Comparison of ENCODE assay signal across 11 cellular contexts in the genomic region with DNA sequence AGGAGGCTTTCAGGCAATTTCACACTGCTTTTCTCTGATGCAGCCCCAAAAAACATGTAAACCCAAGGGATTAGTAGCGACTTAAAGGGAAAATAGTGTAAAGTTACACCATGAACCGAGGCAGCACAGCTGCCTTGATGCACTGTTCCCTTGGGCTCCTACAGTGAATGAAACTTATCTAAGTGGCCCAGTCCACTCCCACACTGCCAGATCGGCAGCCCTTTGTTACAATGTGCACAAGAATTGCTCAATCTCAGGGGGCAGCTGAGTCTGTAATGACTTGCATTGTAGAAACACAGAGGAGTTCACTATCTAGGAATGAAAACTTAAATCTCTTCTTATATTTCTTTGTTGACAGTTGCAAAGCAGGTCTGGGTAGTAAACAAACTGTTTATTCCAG.
A peak's percentile ranks its signal among the peaks of the same experiment; 100 is the strongest.
DNase-seq lines count a peak whose midpoint lies in the region; ATAC-seq and TF ChIP-seq lines count a peak whose summit lies in the region.
"Had no signal": no experiment of that assay in that cellular context is flagged by ENCODE, and none has a peak within 500 bp of the region (broad histone marks: within the 10 kb centered on the region; RNA-seq: fewer than 3 reads in every experiment).

No MANE protein-coding gene starts in this region.

- H3K14ac ChIP-seq in H9 (ENCODE audit: insufficient read depth, low read length): no peak overlapping the region

- H2AK5ac ChIP-seq in H9 (ENCODE audit: insufficient read length, low read length): no peak overlapping the region

- peaks cover 6 to 15% (median 8%) of the 10 kb centered on the region in 3 experiments; a peak in 6 of 7 replicates for H3K36me3 Mint-ChIP-seq in H9 (ENCODE audit: insufficient read depth in 1 of 3, low read depth in 3 of 3)
- H3K36me3 Mint-ChIP-seq in effector memory CD8-positive, alpha-beta T cell (ENCODE audit: insufficient read depth): peaks cover 3% of the 10 kb centered on the region

- H3K27ac ChIP-seq in H9 (ENCODE audit: insufficient read length, low read depth, low read length) (no peak overlapping the region), PC-9 (peak overlapping the region; percentile 98), osteoblast (ENCODE audit: low read depth, low read length) (no peak overlapping the region)
- H3K27ac ChIP-seq: thyroid gland had no signal

- CTCF ChIA-PET in PC-9 (lab: Charles Lee): no interaction called here

- peaks cover 3% of the 10 kb centered on the region; the same call in 1 of the 2 replicates for H3K4me1 ChIP-seq in H9 (ENCODE audit: insufficient read depth, low read length)
- peaks cover 57% of the 10 kb centered on the region for H3K4me1 ChIP-seq in PC-9 (replicated peaks; ENCODE audit: insufficient read depth)
- peaks cover 31% of the 10 kb centered on the region for H3K4me1 ChIP-seq in osteoblast (ENCODE audit: insufficient read depth, low read length)

- H3K4me1 Mint-ChIP-seq in H9: peaks cover 55 to 56% of the 10 kb centered on the region in 2 experiments
- no peaks in the 10 kb centered on the region for H3K4me1 Mint-ChIP-seq in effector memory CD8-positive, alpha-beta T cell (ENCODE audit: low read depth in 2 of 2)

- H3K4me3 Mint-ChIP-seq in H9: no peak overlapping the region
- no peak overlapping the region for H3K4me3 Mint-ChIP-seq in effector memory CD8-positive, alpha-beta T cell
- H3K4me3 Mint-ChIP-seq: activated T-cell treated with anti-CD3 and anti-CD28 coated beads, Interleukin-2, amount 50 U/mL, for 72 hours had no signal

- H3K9me2 ChIP-seq in PC-9 (ENCODE audit: insufficient read depth): no peaks in the 10 kb centered on the region

- no peak overlapping the region for H3K4me3 ChIP-seq in PC-9
- no peak overlapping the region for H3K4me3 ChIP-seq in fibroblast of the aortic adventitia (ENCODE audit: low read depth, low read length)
- peak overlapping the region; percentile 8 for H3K4me3 ChIP-seq in osteoblast (ENCODE audit: insufficient read depth, low read length)
- H3K4me3 ChIP-seq: thyroid gland had no signal

- H4K8ac ChIP-seq in H9 (replicated peaks; ENCODE audit: insufficient read length, low read depth, low read length): no peak overlapping the region

- H3K4ac ChIP-seq in H9 (ENCODE audit: low read depth, low read length): no peak overlapping the region

- no peaks in the 10 kb centered on the region for H3K79me2 ChIP-seq in H9 (ENCODE audit: insufficient read depth, low read length)
- H3K79me2 ChIP-seq in PC-9 (ENCODE audit: low read depth): no peaks in the 10 kb centered on the region
- H3K79me2 ChIP-seq in osteoblast (ENCODE audit: insufficient read depth, low read length): no peaks in the 10 kb centered on the region

- H3K36me3 ChIP-seq in PC-9 (ENCODE audit: low read depth) (0 out of 2 replicates have a peak, but pooled peaks cover 4% of the 10 kb centered on the region), osteoblast (ENCODE audit: insufficient read depth, low read length) (no peaks in the 10 kb centered on the region)
- H3K36me3 ChIP-seq: thyroid gland had no signal

- H2BK12ac ChIP-seq in H9 (ENCODE audit: insufficient read length, low read depth, low read length): no peak overlapping the region

- BruUV-seq in PC-9 (replicated peaks; lab: Mats Ljungman, UMichigan): no TSS peak

- no peak overlapping the region for H3K4me2 ChIP-seq in H9 (ENCODE audit: insufficient read depth, insufficient read length, low read length)
- H3K4me2 ChIP-seq in PC-9: peak overlapping the region; percentile 78
- H3K4me2 ChIP-seq in osteoblast (ENCODE audit: insufficient read depth, low read length): peak overlapping the region; percentile 57

- H2BK5ac ChIP-seq in H9 (ENCODE audit: insufficient read length, low read length): no peak overlapping the region

- peaks cover 7 to 8% of the 10 kb centered on the region in 2 experiments; a peak in 3 of 5 replicates for H3K9me3 Mint-ChIP-seq in H9
- H3K9me3 Mint-ChIP-seq in effector memory CD8-positive, alpha-beta T cell: peaks cover 0 to 4% of the 10 kb centered on the region in 2 donors

- no peak overlapping the region for H2BK120ac ChIP-seq in H9 (ENCODE audit: low read depth, low read length, poor library complexity, severe bottlenecking)

- H2AFZ ChIP-seq in H9 (ENCODE audit: low read length) (peak overlapping the region; percentile 76), PC-9 (0 out of 2 replicates have a peak overlapping the region, but pooled peaks have one; percentile 9), osteoblast (ENCODE audit: low read length) (peak overlapping the region; percentile 25)

- intact Hi-C loops in PC-9 (cut with micrococcal nuclease; ENCODE audit: unreplicated experiment): loop anchor here (2.0 to 10.0 kb wide), 2 partner anchors 121 to 505 kb away; a partner anchor contains a TSS

- H4K20me1 ChIP-seq in H9 (ENCODE audit: control insufficient read depth, insufficient read depth, insufficient read length) (no peaks in the 10 kb centered on the region), PC-9 (ENCODE audit: insufficient read depth) (no peaks in the 10 kb centered on the region), osteoblast (ENCODE audit: insufficient read depth, low read length) (no peaks in the 10 kb centered on the region)

- H3K27me3 Mint-ChIP-seq in H9 (ENCODE audit: low read depth): no peaks in the 10 kb centered on the region
- no peaks in the 10 kb centered on the region for H3K27me3 Mint-ChIP-seq in effector memory CD8-positive, alpha-beta T cell

- H3K18ac ChIP-seq in H9 (ENCODE audit: insufficient read length, low read depth, low read length): no peak overlapping the region

- H3K27ac Mint-ChIP-seq in H9: peak overlapping the region; percentile 48 to 87 (median 83); a peak in 6 of 7 replicates
- H3K27ac Mint-ChIP-seq in effector memory CD8-positive, alpha-beta T cell: no peak overlapping the region
- H3K27ac Mint-ChIP-seq: activated T-cell treated with anti-CD3 and anti-CD28 coated beads, Interleukin-2, amount 50 U/mL, for 72 hours had no signal

- ATAC-seq in effector memory CD8-positive, alpha-beta T cell (replicated peaks): no peak
- ATAC-seq in GM19467 (IDR thresholded peaks at IDR 0.05; ENCODE audit: unreplicated experiment): no peak
- ATAC-seq: activated T-cell treated with anti-CD3 and anti-CD28 coated beads, Interleukin-2, amount 50 U/mL, for 72 hours had no signal

- H3K56ac ChIP-seq in H9 (ENCODE audit: insufficient read length, low read depth, low read length): no peak overlapping the region

- H3K27me3 ChIP-seq in H9 (ENCODE audit: insufficient read depth, low read length): no peaks in the 10 kb centered on the region
- H3K27me3 ChIP-seq in PC-9 (ENCODE audit: insufficient read depth, low read depth): no peaks in the 10 kb centered on the region
- no peaks in the 10 kb centered on the region for H3K27me3 ChIP-seq in osteoblast (ENCODE audit: insufficient read depth, low read length)
- H3K27me3 ChIP-seq: thyroid gland had no signal

- H3K9ac ChIP-seq in H9 (ENCODE audit: extremely low read depth, insufficient read length, low read length): no peak overlapping the region

- no peak overlapping the region for H4K91ac ChIP-seq in H9 (ENCODE audit: insufficient read length, low read depth, low read length)

- no peak overlapping the region for H2BK15ac ChIP-seq in H9 (ENCODE audit: low read depth, low read length)

- DNase-seq in H9 (no peak), PC-9 (peak in 1 of 2 experiments; percentile 43), fibroblast of the aortic adventitia (ENCODE audit: low read depth) (peak; percentile 76), osteoblast (ENCODE audit: insufficient read length, low spot score, missing footprints) (no peak), SIG-M5 (lab: John Stamatoyannopoulos, UW) (no peak)
- DNase-seq in stimulated activated CD4-positive, alpha-beta T cell treated with anti-CD3 and anti-CD28 coated beads, Interleukin-2, amount 100 ng/mL, for 24 hours: no peak
- no peak for DNase-seq in effector memory CD8-positive, alpha-beta T cell
- DNase-seq: activated T-cell treated with anti-CD3 and anti-CD28 coated beads, Interleukin-2, amount 50 U/mL, for 72 hours; NK-92 treated with Interleukin-12 subunit alpha and Interleukin-12 subunit beta, amount 100 ng/mL, for 24 hours; thyroid gland had no signal

- no CpG with 5 or more reads among the region's 3 CpGs for WGBS in H9 (ENCODE audit: extremely low coverage, insufficient read length, low lambda C conversion rate)

- no peaks in the 10 kb centered on the region for H3K79me1 ChIP-seq in H9 (ENCODE audit: insufficient read depth, low read depth, low read length, poor library complexity, severe bottlenecking)

- peaks cover 39% of the 10 kb centered on the region for H3F3A ChIP-seq in PC-9 (ENCODE audit: insufficient read depth, low read depth)

- H3T11ph ChIP-seq in H9 (ENCODE audit: low read length): no peak overlapping the region

- H2BK20ac ChIP-seq in H9 (ENCODE audit: low read depth, low read length, poor library complexity, severe bottlenecking): peak overlapping the region; percentile 29

- TF ChIP-seq CTCF in H9 (conservative IDR thresholded peaks at IDR 0.05) (no peak), PC-9 (conservative IDR thresholded peaks at IDR 0.05) (no peak), fibroblast of the aortic adventitia (IDR thresholded peaks at IDR 0.05; ENCODE audit: insufficient read depth, low read length) (no peak), osteoblast (IDR thresholded peaks at IDR 0.05; ENCODE audit: extremely low read depth, low read depth, low read length) (no peak)

- no peak overlapping the region for H3K23ac ChIP-seq in H9 (ENCODE audit: insufficient read length, low read depth, low read length)

- H3K9me3 ChIP-seq in H9 (ENCODE audit: control insufficient read depth, low read depth, low read length) (no peaks in the 10 kb centered on the region), PC-9 (ENCODE audit: insufficient read depth, low read depth) (no peaks in the 10 kb centered on the region; the same call in 1 of the 2 replicates), osteoblast (ENCODE audit: low read depth, low read length) (no peaks in the 10 kb centered on the region)
- H3K9me3 ChIP-seq: thyroid gland had no signal

- POLR2A ChIA-PET in PC-9 (lab: Charles Lee; ENCODE audit: unreplicated experiment): no interaction called here

- no peak overlapping the region for H4K5ac ChIP-seq in H9 (ENCODE audit: insufficient read length, low read depth, low read length)

- H3K23me2 ChIP-seq in H9 (ENCODE audit: insufficient read length, low read depth, low read length, poor library complexity, severe bottlenecking): no peaks in the 10 kb centered on the region

Comparison
In these comparisons a context has a peak if more than half of its experiments do, and no peak if none do; other contexts are left out.
1. H2AFZ ChIP-seq: peak in every context shown above with its lines; median percentile 76 in H9; 25 in osteoblast; 9 in PC-9.
2. H3K27ac Mint-ChIP-seq: peak in H9 (3 of 3); none in effector memory CD8-positive, alpha-beta T cell (0 of 2).